19 cellular contexts compared by ENCODE assay signal in genomic region chr5:8844206-8844605, GRCh38.
DNase-seq lines count a peak whose midpoint lies in the region; ATAC-seq and TF ChIP-seq lines count a peak whose summit lies in the region.
"Had no signal": no experiment of that assay in that cellular context is flagged by ENCODE, and none has a peak within 500 bp of the region (broad histone marks: within the 10 kb centered on the region; RNA-seq: fewer than 3 reads in every experiment).

No MANE protein-coding gene starts in this region.

- 58 to 81% (median 70%) methylated on average over 5 of the region's 5 CpGs for WGBS in stomach, 5 donors

- no peaks in the 10 kb centered on the region for H3K79me2 ChIP-seq in GM23338 (replicated peaks; ENCODE audit: insufficient read depth)

- H3K4me3 ChIP-seq in GM23338 (no peak overlapping the region), brain microvascular endothelial cell (ENCODE audit: low read depth, low read length) (no peak overlapping the region), stomach (no peak overlapping the region)
- H3K4me3 ChIP-seq: BLaER1 treated with 17β-estradiol and CSF1 and Interleukin-3, amounts not matched to agents 10 nM and 100 nM; mucosa of descending colon; thoracic aorta had no signal

- TF ChIP-seq POLR2A in stomach (IDR thresholded peaks at IDR 0.05), result no peak

- H3K4me3 Mint-ChIP-seq in GM23338, result no peak overlapping the region
- no peak overlapping the region for H3K4me3 Mint-ChIP-seq in mesothelial cell of epicardium
- no peak overlapping the region for H3K4me3 Mint-ChIP-seq in activated CD8-positive, alpha-beta T cell treated with anti-CD3 and anti-CD28 coated beads for 36 hours
- H3K4me3 Mint-ChIP-seq: activated naive CD4-positive, alpha-beta T cell treated with anti-CD3 and anti-CD28 coated beads for 36 hours; dendritic cell treated with granulocyte-macrophage colony-stimulating factor and Interleukin-4, amounts not matched to agents 40 ng/mL and 50 ng/mL, for 4 days had no signal

- peaks cover 10% of the 10 kb centered on the region for H3K36me3 Mint-ChIP-seq in GM23338 (ENCODE audit: low read depth)
- H3K36me3 Mint-ChIP-seq in mesothelial cell of epicardium, result peaks cover 1% of the 10 kb centered on the region
- no peaks in the 10 kb centered on the region for H3K36me3 Mint-ChIP-seq in activated CD8-positive, alpha-beta T cell treated with anti-CD3 and anti-CD28 coated beads for 36 hours (ENCODE audit: low read depth)

- no peak overlapping the region for H3K4me2 ChIP-seq in GM23338
- H3K4me2 ChIP-seq: BLaER1 treated with 17β-estradiol and CSF1 and Interleukin-3, amounts not matched to agents 10 nM and 100 nM; KMS-11 had no signal

- no peaks in the 10 kb centered on the region for H3K27me3 ChIP-seq in GM23338 (ENCODE audit: insufficient read depth)
- H3K27me3 ChIP-seq in brain microvascular endothelial cell (replicated peaks), result no peaks in the 10 kb centered on the region
- H3K27me3 ChIP-seq in stomach, result no peaks in the 10 kb centered on the region
- H3K27me3 ChIP-seq: BLaER1 treated with 17β-estradiol and CSF1 and Interleukin-3, amounts not matched to agents 10 nM and 100 nM had no signal

- H3K9me3 Mint-ChIP-seq in GM23338, result peaks cover 14% of the 10 kb centered on the region
- H3K9me3 Mint-ChIP-seq in mesothelial cell of epicardium, result peaks cover 7% of the 10 kb centered on the region
- H3K9me3 Mint-ChIP-seq in activated CD8-positive, alpha-beta T cell treated with anti-CD3 and anti-CD28 coated beads for 36 hours, result peaks cover 5% of the 10 kb centered on the region

- DNase-seq in GM23338 (ENCODE audit: low spot score) (no peak), brain microvascular endothelial cell (no peak), left ventricle myocardium superior (no peak), stomach (no peak), NCI-H128 (lab: John Stamatoyannopoulos, UW; ENCODE audit: unreplicated experiment) (no peak), mesothelial cell of epicardium (ENCODE audit: low spot score in 2 of 2, unreplicated experiment in 2 of 2) (no peak)
- no peak for DNase-seq in activated CD8-positive, alpha-beta T cell treated with anti-CD3 and anti-CD28 coated beads for 36 hours
- no peak for DNase-seq in stimulated activated CD4-positive, alpha-beta T cell treated with anti-CD3 and anti-CD28 coated beads, Interleukin-4, amount 100 ng/mL, for 1 hour
- DNase-seq: activated CD4-positive, alpha-beta T cell treated with anti-CD3 and anti-CD28 coated beads for 4 hours; activated naive CD4-positive, alpha-beta T cell treated with anti-CD3 and anti-CD28 coated beads for 36 hours; erythroblast; NCI-H1092 treated with DMSO at 0.1 percent for 48 hours; NCI-H2171; stimulated activated CD4-positive, alpha-beta T cell treated with anti-CD3 and anti-CD28 coated beads, Interleukin-4, amount 100 ng/mL, for 24 hours had no signal

- no peaks in the 10 kb centered on the region for H3K9me2 ChIP-seq in GM23338 (ENCODE audit: insufficient read depth)

- CTCF ChIA-PET in activated CD8-positive, alpha-beta T cell treated with anti-CD3 and anti-CD28 coated beads for 36 hours (lab: Charles Lee), result no interaction called here

- TF ChIP-seq EP300 in stomach (IDR thresholded peaks at IDR 0.05), result no peak

- POLR2A ChIA-PET in activated CD8-positive, alpha-beta T cell treated with anti-CD3 and anti-CD28 coated beads for 36 hours (lab: Charles Lee), result no interaction called here

- H3K4me1 Mint-ChIP-seq in GM23338 (peaks cover 12% of the 10 kb centered on the region; the same call in 2 of the 3 replicates), mesothelial cell of epicardium (no peaks in the 10 kb centered on the region)
- no peaks in the 10 kb centered on the region for H3K4me1 Mint-ChIP-seq in activated CD8-positive, alpha-beta T cell treated with anti-CD3 and anti-CD28 coated beads for 36 hours (ENCODE audit: low read depth)

- H3K36me3 ChIP-seq in GM23338 (ENCODE audit: insufficient read depth), result no peaks in the 10 kb centered on the region; the same call in 1 of the 2 replicates
- H3K36me3 ChIP-seq in brain microvascular endothelial cell (replicated peaks), result no peaks in the 10 kb centered on the region
- no peaks in the 10 kb centered on the region for H3K36me3 ChIP-seq in stomach
- H3K36me3 ChIP-seq: BLaER1 treated with 17β-estradiol and CSF1 and Interleukin-3, amounts not matched to agents 10 nM and 100 nM; thoracic aorta had no signal

- H3K27me3 Mint-ChIP-seq in GM23338 (ENCODE audit: insufficient read depth, low read depth, poor library complexity) (peaks cover 9% of the 10 kb centered on the region), mesothelial cell of epicardium (ENCODE audit: low read depth) (peaks cover 7% of the 10 kb centered on the region)
- no peaks in the 10 kb centered on the region for H3K27me3 Mint-ChIP-seq in activated CD8-positive, alpha-beta T cell treated with anti-CD3 and anti-CD28 coated beads for 36 hours
- H3K27me3 Mint-ChIP-seq: dendritic cell treated with granulocyte-macrophage colony-stimulating factor and Interleukin-4, amounts not matched to agents 40 ng/mL and 50 ng/mL, for 4 days had no signal

- H3K27ac ChIP-seq in GM23338 (ENCODE audit: low read depth), result no peak overlapping the region
- H3K27ac ChIP-seq in brain microvascular endothelial cell, result peak overlapping the region; percentile 8
- H3K27ac ChIP-seq in stomach, result peak overlapping the region in 4 of 5 donors; percentile 27 to 59 (median 42)
- H3K27ac ChIP-seq: BLaER1 treated with 17β-estradiol and CSF1 and Interleukin-3, amounts not matched to agents 10 nM and 100 nM; KMS-11; thoracic aorta had no signal

- no peaks in the 10 kb centered on the region for H4K20me1 ChIP-seq in GM23338 (replicated peaks; ENCODE audit: insufficient read depth)
- H4K20me1 ChIP-seq: BLaER1 treated with 17β-estradiol and CSF1 and Interleukin-3, amounts not matched to agents 10 nM and 100 nM had no signal

- H3K9me3 ChIP-seq in stomach, result peaks cover 0 to 12% (median 11%) of the 10 kb centered on the region in 4 donors
- H3K9me3 ChIP-seq: thoracic aorta had no signal

- intact Hi-C loops in left ventricle myocardium superior (cut with micrococcal nuclease), result no loop called here
- intact Hi-C loops in stomach (cut with DNase I; ENCODE audit: low total_unique reads), result no loop called here
- intact Hi-C loops in activated CD8-positive, alpha-beta T cell treated with anti-CD3 and anti-CD28 coated beads for 36 hours (cut with micrococcal nuclease), result no loop called here

- no peaks in the 10 kb centered on the region for H3F3A ChIP-seq in GM23338 (replicated peaks; ENCODE audit: low read depth)

- 0 out of 2 replicates have a peak overlapping the region, but pooled peaks have one; percentile 17 for H3K27ac Mint-ChIP-seq in GM23338
- H3K27ac Mint-ChIP-seq in mesothelial cell of epicardium, result no peak overlapping the region
- no peak overlapping the region for H3K27ac Mint-ChIP-seq in activated CD8-positive, alpha-beta T cell treated with anti-CD3 and anti-CD28 coated beads for 36 hours
- H3K27ac Mint-ChIP-seq: activated naive CD4-positive, alpha-beta T cell treated with anti-CD3 and anti-CD28 coated beads for 36 hours; dendritic cell treated with granulocyte-macrophage colony-stimulating factor and Interleukin-4, amounts not matched to agents 40 ng/mL and 50 ng/mL, for 4 days had no signal

- peaks cover 3% of the 10 kb centered on the region; the same call in 1 of the 2 replicates for H3K4me1 ChIP-seq in GM23338 (ENCODE audit: insufficient read depth)
- H3K4me1 ChIP-seq in stomach, result no peaks in the 10 kb centered on the region

- TF ChIP-seq CTCF in GM23338 (conservative IDR thresholded peaks at IDR 0.05; ENCODE audit: low read depth in 2 of 2), result no peak
- TF ChIP-seq CTCF in brain microvascular endothelial cell (IDR thresholded peaks at IDR 0.05; ENCODE audit: low read depth, low read length, missing control alignments), result no peak
- no peak for TF ChIP-seq CTCF in stomach (IDR thresholded peaks at IDR 0.05)
- TF ChIP-seq CTCF in mesothelial cell of epicardium (IDR thresholded peaks at IDR 0.05; ENCODE audit: unreplicated experiment), result no peak
- no peak for TF ChIP-seq CTCF in activated CD8-positive, alpha-beta T cell treated with anti-CD3 and anti-CD28 coated beads for 36 hours (IDR thresholded peaks at IDR 0.05)

- no peak overlapping the region for H2AFZ ChIP-seq in GM23338

- in situ Hi-C loops in brain microvascular endothelial cell (cut with HindIII; ENCODE audit: low pct_ligation_motif_present, low sequenced_read_pairs), result no loop called here

- ATAC-seq in GM23338 (no peak), left ventricle myocardium superior (peak; percentile 50)
- ATAC-seq in activated CD8-positive, alpha-beta T cell treated with anti-CD3 and anti-CD28 coated beads for 36 hours, result no peak

TF ChIP-seq in GM23338, 12 proteins besides CTCF, POLR2A, EP300 and RAD21 (continues in another document):
- TF ChIP-seq CREB1 (CRISPR knock-in tag; IDR thresholded peaks at IDR 0.05; ENCODE audit: low read depth) (no peak), POLR2AphosphoS5 (IDR thresholded peaks at IDR 0.05; ENCODE audit: low read depth) (no peak), ZNF114 (CRISPR knock-in tag; IDR thresholded peaks at IDR 0.05) (no peak), JUNB (IDR thresholded peaks at IDR 0.05; ENCODE audit: unreplicated experiment) (no peak), EZH2phosphoT487 (IDR thresholded peaks at IDR 0.05; ENCODE audit: unreplicated experiment) (no peak), EZH2 (IDR thresholded peaks at IDR 0.05; ENCODE audit: low read depth, unreplicated experiment) (no peak), ETS1 (IDR thresholded peaks at IDR 0.05) (no peak)
